ENCODE assay signal across 8 cellular contexts in genomic region chr12:29380536-29381523, GRCh38. TPM values are rescaled to one million over a fixed set of nuclear protein-coding genes. Genes with fewer than 3 reads are reported as not detected.
DNase-seq lines count a peak whose midpoint lies in the region; TF ChIP-seq lines count a peak whose summit lies in the region.

ERGIC2 (minus strand) TSS chr12:29381172; CDS start chr12:29371633, 9,539 bp downstream.

- POLR2A ChIA-PET in HEK293T (lab: Yijun Ruan, JAX): interaction anchor here (0.8 to 1.1 kb wide), 2 partner anchors 14 to 63 kb away, joined by 3 read pairs; no protein-coding TSS in a partner anchor

- H3K4me3 ChIP-seq in neuron (ENCODE audit: low read length) (peak within 1 kb of the TSS; percentile 80), subcutaneous abdominal adipose tissue (ENCODE audit: low read depth in 1 of 5, low read length in 5 of 5) (peak within 1 kb of the TSS; percentile 83 to 100 (median 100))

- peaks cover 12% of the 10 kb centered on the region for H3K4me1 ChIP-seq in neuron (ENCODE audit: insufficient read depth, low read length)
- H3K4me1 ChIP-seq in subcutaneous abdominal adipose tissue (ENCODE audit: control insufficient read depth in 5 of 5, insufficient read depth in 5 of 5, low read length in 5 of 5): peaks cover 0 to 22% (median 17%) of the 10 kb centered on the region in 5 donors

- H3K36me3 ChIP-seq in neuron (ENCODE audit: insufficient read depth, low read length) (peaks cover 7% of the 10 kb centered on the region), subcutaneous abdominal adipose tissue (ENCODE audit: control insufficient read depth in 5 of 5, insufficient read depth in 5 of 5, low read length in 5 of 5) (peaks cover 0 to 11% (median 2%) of the 10 kb centered on the region in 5 donors)

- DNase-seq in GF-D8 (lab: John Stamatoyannopoulos, UW) (peak; percentile 96), HEK293T (ENCODE audit: extremely low spot score) (peak; percentile 93), MV-4-11 (lab: John Stamatoyannopoulos, UW) (peak; percentile 98), SK-MEL-5 (ENCODE audit: low read depth, low spot score) (peak; percentile 99), foreskin melanocyte (peak; percentile 96)
- peak; percentile 87 for DNase-seq in activated naive CD4-positive, alpha-beta T cell treated with Interleukin-2 at 50 U/mL for 16 hours

- CTCF ChIA-PET in HEK293T (lab: Yijun Ruan, JAX): no interaction called here

- in situ Hi-C loops in SK-MEL-5 (cut with HindIII; ENCODE audit: low pct_unique_long_range_greater_than_20kb, low sequenced_read_pairs): no loop called here

- H3K9ac ChIP-seq in subcutaneous abdominal adipose tissue (ENCODE audit: low read length in 5 of 5): peak within 1 kb of the TSS; percentile 86 to 100 (median 97)

- H3K9me3 ChIP-seq in neuron (ENCODE audit: low read length) (no peaks in the 10 kb centered on the region), subcutaneous abdominal adipose tissue (ENCODE audit: control insufficient read depth in 5 of 5, low read length in 5 of 5) (no peaks in the 10 kb centered on the region)

- peak within 1 kb of the TSS; percentile 89 for H3K27ac ChIP-seq in subcutaneous abdominal adipose tissue (ENCODE audit: low read depth, low read length)

- H3K27me3 ChIP-seq in neuron (ENCODE audit: insufficient read depth, low read length) (no peaks in the 10 kb centered on the region), subcutaneous abdominal adipose tissue (ENCODE audit: control insufficient read depth in 5 of 5, insufficient read depth in 4 of 5, low read length in 5 of 5) (no peaks in the 10 kb centered on the region)

- H2AFZ ChIP-seq in neuron (ENCODE audit: low read depth, low read length): peak within 1 kb of the TSS; percentile 87

TF ChIP-seq in HEK293T, 16 proteins besides CTCF, POLR2A, EP300 and RAD21:
- TF ChIP-seq ARNT (IDR thresholded peaks at IDR 0.05): no peak
- no peak for TF ChIP-seq TARDBP (IDR thresholded peaks at IDR 0.05)
- peak; percentile 54; the same call in 1 of the 2 replicates for TF ChIP-seq L3MBTL2 (conservative IDR thresholded peaks at IDR 0.05)
- TF ChIP-seq ELF4 (IDR thresholded peaks at IDR 0.05): peak; percentile 38; the same call in 1 of the 2 replicates
- TF ChIP-seq SP1 (IDR thresholded peaks at IDR 0.05): peak; percentile 85; the same call in 1 of the 2 replicates
- TF ChIP-seq FOXK2 (IDR thresholded peaks at IDR 0.05): no peak
- TF ChIP-seq NFRKB (IDR thresholded peaks at IDR 0.05): peak; percentile 38; the same call in 1 of the 2 replicates
- TF ChIP-seq FOXM1 (IDR thresholded peaks at IDR 0.05; ENCODE audit: borderline replicate concordance): no peak

RNA-seq across cellular contexts. Expression of gene ERGIC2, which starts in this region (rescaled TPM):
- 146 and 165 TPM in 2 replicates for total RNA-seq in SK-MEL-5 (2014; rRNA removed; shearing (Covaris generic))
- polyA plus RNA-seq in SK-MEL-5 (2015; cell fraction: cytosol; rRNA removed): 85.9 and 91.3 TPM in 2 replicates
- 35.5 and 79.3 TPM in 2 replicates for polyA plus RNA-seq in SK-MEL-5 (2015; cell fraction: nucleus; rRNA removed)

Comparison
In these comparisons a context has a peak if more than half of its experiments do, and no peak if none do; other contexts are left out.
1. Peak in every context shown above with its lines: DNase-seq, H3K4me3 ChIP-seq and H3K27ac ChIP-seq.